25 cellular contexts compared by ENCODE assay signal in the genomic region with DNA sequence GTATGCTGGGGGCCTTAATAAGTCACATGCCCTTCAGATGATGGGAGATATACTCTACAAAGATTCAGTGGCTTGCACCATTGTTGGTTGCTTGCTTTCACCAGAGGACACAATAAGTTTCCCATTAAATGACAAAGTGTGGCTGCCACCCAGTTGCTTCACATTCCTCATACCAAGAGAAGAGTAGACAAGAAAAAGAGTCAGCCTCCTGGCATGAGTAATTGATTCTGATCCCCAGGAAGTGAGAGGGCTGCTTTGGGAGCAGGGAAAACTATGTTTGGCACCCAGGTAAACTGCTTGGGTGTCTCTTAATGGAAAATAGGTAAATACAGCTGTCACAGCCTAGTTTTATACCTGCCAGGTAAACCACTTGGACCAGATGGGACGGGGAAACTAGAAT.
DNase-seq lines count a peak whose midpoint lies in the region; ATAC-seq and TF ChIP-seq lines count a peak whose summit lies in the region.
"Had no signal": no experiment of that assay in that cellular context is flagged by ENCODE, and none has a peak within 500 bp of the region (broad histone marks: within the 10 kb centered on the region; RNA-seq: fewer than 3 reads in every experiment).

No MANE protein-coding gene starts in this region.

- CTCF ChIA-PET in PC-3 (lab: Charles Lee): no interaction called here

- H3K27ac ChIP-seq in PC-3 (ENCODE audit: low read length) (no peak overlapping the region), foreskin keratinocyte (no peak overlapping the region)
- H3K27ac ChIP-seq: 22Rv1, HL-60, RWPE1 had no signal

- H3K9ac ChIP-seq in PC-3 (ENCODE audit: low read length): no peak overlapping the region
- H3K9ac ChIP-seq: SK-N-SH had no signal

- H3K27me3 ChIP-seq in PC-3 (ENCODE audit: low read length) (no peaks in the 10 kb centered on the region), foreskin keratinocyte (no peaks in the 10 kb centered on the region)

- intact Hi-C loops in PC-3 (cut with micrococcal nuclease): no loop called here

- BruUV-seq in PC-3 (replicated peaks; lab: Mats Ljungman, UMichigan): no TSS peak

- H3K9me2 ChIP-seq in PC-3 (replicated peaks; ENCODE audit: low read length): no peaks in the 10 kb centered on the region
- H3K9me2 ChIP-seq: SK-N-SH had no signal

- no peaks in the 10 kb centered on the region for H4K20me1 ChIP-seq in PC-3 (ENCODE audit: low read length)

- no peaks in the 10 kb centered on the region for H3K9me3 ChIP-seq in PC-3 (ENCODE audit: low read length)
- H3K9me3 ChIP-seq: SK-N-SH had no signal

- H3K4me1 ChIP-seq in PC-3 (ENCODE audit: insufficient read depth, low read length) (no peaks in the 10 kb centered on the region), foreskin keratinocyte (no peaks in the 10 kb centered on the region)

- H2AFZ ChIP-seq in PC-3 (ENCODE audit: low read length): no peak overlapping the region

- TF ChIP-seq CTCF in PC-3 (conservative IDR thresholded peaks at IDR 0.05; ENCODE audit: low read depth, low read length) (no peak), foreskin keratinocyte (conservative IDR thresholded peaks at IDR 0.05) (no peak), GM20000 (IDR thresholded peaks at IDR 0.05; ENCODE audit: extremely low read depth, missing control alignments) (no peak)

- no peaks in the 10 kb centered on the region for H3K79me2 ChIP-seq in PC-3 (ENCODE audit: low read length)

- H3K4me2 ChIP-seq in PC-3 (ENCODE audit: low read length): no peak overlapping the region
- H3K4me2 ChIP-seq: SK-N-SH had no signal

- no peaks in the 10 kb centered on the region for H3F3A ChIP-seq in PC-3 (ENCODE audit: low read length, unreplicated experiment)

- ATAC-seq in PC-3 (no peak), foreskin keratinocyte (peak; percentile 32), GM18511 (IDR thresholded peaks at IDR 0.05; ENCODE audit: unreplicated experiment) (no peak)

- DNase-seq in DMS153 (lab: John Stamatoyannopoulos, UW): peak; percentile 47
- no peak for DNase-seq in DMS153 treated with DMSO at 0.1 percent for 48 hours (lab: John Stamatoyannopoulos, UW; ENCODE audit: unreplicated experiment)
- peak; percentile 20 for DNase-seq in PC-3
- DNase-seq in foreskin keratinocyte: no peak
- DNase-seq in NCI-H1048 (lab: John Stamatoyannopoulos, UW): no peak
- no peak for DNase-seq in GM20000 (ENCODE audit: low spot score)
- DNase-seq in stimulated activated CD4-positive, alpha-beta T cell treated with anti-CD3 and anti-CD28 coated beads, Interleukin-1b, Interleukin-23, amount 100 ng/mL, for 48 hours: no peak
- DNase-seq: C1 segment of cervical spinal cord; Calu3; CD8-positive, alpha-beta memory T cell; DMS79; GOT3; HCEC 1CT; KBM-7; NCI-H1105; NCI-H1694 treated with DMSO at 0.1 percent for 48 hours; NCI-H2081 treated with DMSO at 0.1 percent for 48 hours; NCI-H2171 treated with DMSO at 0.1 percent for 48 hours; NCI-H524 treated with DMSO at 0.1 percent for 48 hours; SIG-M5; SK-N-SH had no signal

- H3K36me3 ChIP-seq in PC-3 (ENCODE audit: low read depth, low read length): no peaks in the 10 kb centered on the region

- no peak overlapping the region for H3K4me3 ChIP-seq in PC-3 (ENCODE audit: low read length)

- POLR2A ChIA-PET in PC-3 (lab: Charles Lee; ENCODE audit: unreplicated experiment): no interaction called here

Comparison
In these comparisons a context has a peak if more than half of its experiments do, and no peak if none do; other contexts are left out.
1. DNase-seq: peak in DMS153 (single experiment) and PC-3 (single experiment); none in DMS153 treated with DMSO at 0.1 percent for 48 hours (single experiment), foreskin keratinocyte (0 of 2), NCI-H1048 (single experiment), GM20000 (single experiment) and stimulated activated CD4-positive, alpha-beta T cell treated with anti-CD3 and anti-CD28 coated beads, Interleukin-1b, Interleukin-23, amount 100 ng/mL, for 48 hours (single experiment).